Comparison of ENCODE assay signal across 9 cellular contexts in the genomic region with DNA sequence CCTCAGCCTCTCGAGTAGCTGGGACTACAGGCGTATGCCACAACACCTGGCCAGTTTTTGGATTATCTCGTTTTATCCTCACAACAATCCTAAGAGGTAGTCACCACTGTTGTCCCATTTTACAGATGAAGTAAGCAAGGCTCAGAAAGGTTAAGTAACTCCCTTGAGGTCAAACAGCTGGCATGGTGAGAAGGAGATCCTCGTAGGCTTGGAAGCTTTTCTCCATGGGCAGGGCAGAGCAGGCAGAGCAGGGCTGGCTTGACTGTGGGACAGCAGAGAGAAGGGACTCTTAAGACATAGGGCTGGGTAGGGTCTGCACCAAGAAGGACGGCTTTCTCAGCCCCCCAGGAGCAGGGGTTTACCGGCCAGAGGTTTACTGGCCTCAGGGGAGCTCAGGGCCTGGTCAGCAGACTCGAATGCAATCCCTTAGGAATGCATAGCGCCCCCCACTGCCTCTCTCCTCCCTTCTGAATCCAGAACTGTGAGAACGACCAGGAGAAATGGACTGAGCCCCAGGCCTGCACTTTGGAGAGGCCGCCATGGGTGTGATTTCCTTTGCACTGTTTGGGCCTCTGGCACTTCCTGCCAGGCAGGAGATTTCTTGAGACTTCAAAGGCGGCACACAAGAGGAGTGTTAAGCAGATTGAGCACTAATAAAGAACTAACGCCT. TPM values are rescaled to one million over a fixed set of nuclear protein-coding genes. Genes with fewer than 3 reads are reported as not detected.
DNase-seq lines count a peak whose midpoint lies in the region; ATAC-seq lines count a peak whose summit lies in the region.
"Had no signal": no experiment of that assay in that cellular context is flagged by ENCODE, and none has a peak within 500 bp of the region (broad histone marks: within the 10 kb centered on the region; RNA-seq: fewer than 3 reads in every experiment).

No MANE protein-coding gene starts in this region.

- peak overlapping the region; percentile 90 for H3K27ac Mint-ChIP-seq in activated naive CD4-positive, alpha-beta T cell treated with anti-CD3 and anti-CD28 coated beads, Interleukin-2, amount 10 ng/mL, durations not matched to agents 7 days and 5 days

- intact Hi-C loops in right cardiac atrium (cut with DNase I) = no loop called here

- peak; percentile 71 to 94 for ATAC-seq in right cardiac atrium
- ATAC-seq in stimulated activated naive CD8-positive, alpha-beta T cell treated with anti-CD3 and anti-CD28 coated beads, Interleukin-15, Interleukin-2, amounts not matched to agents 100 U/mL and 50 U/mL, for 24 hours = peak; percentile 65
- no peak for ATAC-seq in GM19397 (IDR thresholded peaks at IDR 0.05; ENCODE audit: unreplicated experiment)

- DNase-seq in activated CD8-positive, alpha-beta memory T cell treated with anti-CD3 and anti-CD28 coated beads for 24 hours = peak; percentile 64
- DNase-seq in activated CD8-positive, alpha-beta memory T cell treated with anti-CD3 and anti-CD28 coated beads, Interleukin-2, amount 50 U/mL, for 4 hours = no peak
- DNase-seq in activated naive CD4-positive, alpha-beta T cell treated with anti-CD3 and anti-CD28 coated beads, Interleukin-2, amount 10 ng/mL, durations not matched to agents 7 days and 5 days = peak; percentile 62
- DNase-seq in right cardiac atrium (peak in 1 of 3 donors; percentile 36), hypothalamus (lab: John Stamatoyannopoulos, UW) (no peak), CD1c-positive myeloid dendritic cell (ENCODE audit: extremely low spot score) (no peak)
- DNase-seq in stimulated activated naive CD8-positive, alpha-beta T cell treated with anti-CD3 and anti-CD28 coated beads, Interleukin-15, Interleukin-2, amounts not matched to agents 100 U/mL and 50 U/mL, for 24 hours = no peak
- DNase-seq: MM.1S had no signal

- H3K27me3 Mint-ChIP-seq in activated naive CD4-positive, alpha-beta T cell treated with anti-CD3 and anti-CD28 coated beads, Interleukin-2, amount 10 ng/mL, durations not matched to agents 7 days and 5 days = no peaks in the 10 kb centered on the region

- peaks cover 53% of the 10 kb centered on the region for H3K4me1 Mint-ChIP-seq in activated naive CD4-positive, alpha-beta T cell treated with anti-CD3 and anti-CD28 coated beads, Interleukin-2, amount 10 ng/mL, durations not matched to agents 7 days and 5 days

- CTCF ChIA-PET in activated naive CD4-positive, alpha-beta T cell treated with anti-CD3 and anti-CD28 coated beads, Interleukin-2, amount 10 ng/mL, durations not matched to agents 7 days and 5 days (lab: Charles Lee) = no interaction called here

- no peaks in the 10 kb centered on the region for H3K9me3 Mint-ChIP-seq in activated naive CD4-positive, alpha-beta T cell treated with anti-CD3 and anti-CD28 coated beads, Interleukin-2, amount 10 ng/mL, durations not matched to agents 7 days and 5 days

- no peaks in the 10 kb centered on the region for H3K4me1 ChIP-seq in right cardiac atrium (ENCODE audit: control insufficient read depth, insufficient read depth, low read length)

- H3K9me3 ChIP-seq in right cardiac atrium (ENCODE audit: control insufficient read depth, low read length) = no peaks in the 10 kb centered on the region

- peak overlapping the region; percentile 14 for H3K4me3 Mint-ChIP-seq in activated naive CD4-positive, alpha-beta T cell treated with anti-CD3 and anti-CD28 coated beads, Interleukin-2, amount 10 ng/mL, durations not matched to agents 7 days and 5 days

- WGBS in right cardiac atrium = 60% methylated on average over 12 of the region's 12 CpGs

- H3K36me3 Mint-ChIP-seq in activated naive CD4-positive, alpha-beta T cell treated with anti-CD3 and anti-CD28 coated beads, Interleukin-2, amount 10 ng/mL, durations not matched to agents 7 days and 5 days = no peaks in the 10 kb centered on the region

- no peak overlapping the region for H3K4me3 ChIP-seq in right cardiac atrium (ENCODE audit: low read length)

- no peak overlapping the region for H3K27ac ChIP-seq in right cardiac atrium (ENCODE audit: low read length)

- H3K27me3 ChIP-seq in right cardiac atrium (ENCODE audit: control insufficient read depth, insufficient read depth) = no peaks in the 10 kb centered on the region

RNA-seq across cellular contexts. Expression of a gene that starts 14.0 kb away (rescaled TPM):
- 10 to 100 TPM; 10.1 to 13.1 (median 11.5) TPM for total RNA-seq in right cardiac atrium
- polyA plus RNA-seq in right cardiac atrium = 8.7 TPM

Comparison
In these comparisons a context has a peak if more than half of its experiments do, and no peak if none do; other contexts are left out.
1. DNase-seq: peak in activated CD8-positive, alpha-beta memory T cell treated with anti-CD3 and anti-CD28 coated beads for 24 hours (single experiment) and activated naive CD4-positive, alpha-beta T cell treated with anti-CD3 and anti-CD28 coated beads, Interleukin-2, amount 10 ng/mL, durations not matched to agents 7 days and 5 days (single experiment); none in activated CD8-positive, alpha-beta memory T cell treated with anti-CD3 and anti-CD28 coated beads, Interleukin-2, amount 50 U/mL, for 4 hours (single experiment), stimulated activated naive CD8-positive, alpha-beta T cell treated with anti-CD3 and anti-CD28 coated beads, Interleukin-15, Interleukin-2, amounts not matched to agents 100 U/mL and 50 U/mL, for 24 hours (single experiment), hypothalamus (0 of 51) and CD1c-positive myeloid dendritic cell (single experiment).